In genomic region chr6:2859325-2859700, GRCh38 we compare ENCODE assay signal across 1 cellular context.
TF ChIP-seq lines count a peak whose summit lies in the region.

No MANE protein-coding gene starts in this region.

TF ChIP-seq in HCT116, 20 proteins besides CTCF, POLR2A, EP300 and RAD21 (continued from another document):
- TF ChIP-seq FOSL1 (IDR thresholded peaks at IDR 0.05; ENCODE audit: low read depth): no peak
- TF ChIP-seq MAX (IDR thresholded peaks at IDR 0.05): no peak
- no peak for TF ChIP-seq SIN3A (IDR thresholded peaks at IDR 0.05; ENCODE audit: low read depth)
- no peak for TF ChIP-seq CEBPB (IDR thresholded peaks at IDR 0.05; ENCODE audit: low read depth)
- no peak for TF ChIP-seq ZFX (IDR thresholded peaks at IDR 0.05)
- TF ChIP-seq ZBTB33 (IDR thresholded peaks at IDR 0.05; ENCODE audit: extremely low read depth, insufficient replicate concordance, low read length): no peak
- no peak for TF ChIP-seq CBX3 (IDR thresholded peaks at IDR 0.05; ENCODE audit: low read depth)
- TF ChIP-seq EZH2phosphoT487 (IDR thresholded peaks at IDR 0.05; ENCODE audit: borderline replicate concordance): no peak
- TF ChIP-seq SRF (IDR thresholded peaks at IDR 0.05; ENCODE audit: low read depth): no peak
